Comparison of ENCODE assay signal across 15 cellular contexts in the genomic region with DNA sequence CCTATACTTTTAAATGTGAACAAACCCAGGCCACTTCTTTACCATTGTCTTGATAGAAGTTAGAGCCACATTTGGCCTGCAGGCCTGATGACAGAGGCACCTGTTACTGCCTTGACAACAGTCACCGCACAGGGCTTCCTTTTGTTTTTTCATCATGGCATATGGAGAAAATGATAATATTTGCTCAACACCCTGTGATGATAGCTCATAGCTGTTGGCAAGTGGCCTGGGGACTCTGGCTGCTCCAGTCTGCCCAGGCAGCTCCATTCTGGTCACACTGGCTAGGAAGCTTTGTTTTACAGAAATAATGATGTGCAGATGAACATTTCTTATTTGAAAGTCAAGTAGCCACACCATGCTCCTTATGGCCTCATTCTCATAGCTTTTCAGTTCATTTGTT.
A peak's percentile ranks its signal among the peaks of the same experiment; 100 is the strongest.
DNase-seq lines count a peak whose midpoint lies in the region; ATAC-seq, FAIRE-seq and TF ChIP-seq lines count a peak whose summit lies in the region.
"Had no signal": no experiment of that assay in that cellular context is flagged by ENCODE, and none has a peak within 500 bp of the region (broad histone marks: within the 10 kb centered on the region; RNA-seq: fewer than 3 reads in every experiment).

No MANE protein-coding gene starts in this region.

- DNase-seq in activated CD4-positive, alpha-beta T cell treated with anti-CD3 and anti-CD28 coated beads, Interleukin-2, amount 10 ng/mL, durations not matched to agents 7 days and 5 days, result no peak
- no peak for DNase-seq in activated CD4-positive, alpha-beta T cell treated with anti-CD3 and anti-CD28 coated beads, Interleukin-2, amount 50 U/mL, for 1 hour
- DNase-seq in NCI-H2196 (lab: John Stamatoyannopoulos, UW; ENCODE audit: unreplicated experiment), result peak; percentile 77
- no peak for DNase-seq in activated T-helper 1 cell treated with anti-CD3 and anti-CD28 coated beads, Interleukin-12 subunit alpha, Interleukin-12 subunit beta, Interleukin-2, Interleukin-4 antibody, amounts not matched to agents 30 ng/mL and 10 ng/mL and 1 ng/mL, durations not matched to agents 14 hours and 24 hours and 36 hours (ENCODE audit: low spot score)
- peak in 4 of 6 donors; percentile 13 to 37 (median 26) for DNase-seq in pancreas
- no peak for DNase-seq in endothelial cell (ENCODE audit: low spot score)
- DNase-seq in neural progenitor cell (ENCODE audit: low spot score), result no peak
- no peak for DNase-seq in activated CD4-positive, CD25-positive, alpha-beta regulatory T cell treated with anti-CD3 and anti-CD28 coated beads, Interleukin-2, amount 50 U/mL, for 72 hours
- DNase-seq: ACHN, activated B cell treated with CpG ODN at 0.5 μM for 24 hours, foreskin melanocyte, kidney, naive B cell, upper lobe of right lung had no signal

- H3K4me1 ChIP-seq in pancreas (peaks cover 0 to 11% (median 8%) of the 10 kb centered on the region in 3 donors), neural progenitor cell (no peaks in the 10 kb centered on the region)

- H3K4me3 ChIP-seq in pancreas (no peak overlapping the region), neural progenitor cell (no peak overlapping the region)
- H3K4me3 ChIP-seq: coronary artery, upper lobe of right lung had no signal

- WGBS in pancreas, 2 donors, result 30 to 31% methylated on average over 1 of the region's 1 CpG

- ATAC-seq in pancreas, result peak; percentile 56 to 86 (median 82)
- ATAC-seq: upper lobe of right lung had no signal

- H3K27me3 Mint-ChIP-seq in activated CD4-positive, alpha-beta T cell treated with anti-CD3 and anti-CD28 coated beads, Interleukin-2, amount 10 ng/mL, durations not matched to agents 7 days and 5 days, result no peaks in the 10 kb centered on the region
- H3K27me3 Mint-ChIP-seq in activated T-helper 1 cell treated with anti-CD3 and anti-CD28 coated beads, Interleukin-12 subunit alpha, Interleukin-12 subunit beta, Interleukin-2, Interleukin-4 antibody, amounts not matched to agents 30 ng/mL and 10 ng/mL and 1 ng/mL, durations not matched to agents 14 hours and 24 hours and 36 hours (ENCODE audit: insufficient read depth), result no peaks in the 10 kb centered on the region
- H3K27me3 Mint-ChIP-seq in endothelial cell (ENCODE audit: unreplicated experiment), result peaks cover 1% of the 10 kb centered on the region
- H3K27me3 Mint-ChIP-seq in neural progenitor cell (ENCODE audit: insufficient read depth, low read depth), result no peaks in the 10 kb centered on the region
- H3K27me3 Mint-ChIP-seq: activated B cell treated with CpG ODN at 0.5 μM for 24 hours, naive B cell had no signal

- TF ChIP-seq CTCF in pancreas (IDR thresholded peaks at IDR 0.05) (no peak), endothelial cell (IDR thresholded peaks at IDR 0.05; ENCODE audit: unreplicated experiment) (no peak), neural progenitor cell (IDR thresholded peaks at IDR 0.05) (no peak)

- H3K9me3 Mint-ChIP-seq in activated CD4-positive, alpha-beta T cell treated with anti-CD3 and anti-CD28 coated beads, Interleukin-2, amount 10 ng/mL, durations not matched to agents 7 days and 5 days, result peaks cover 8% of the 10 kb centered on the region
- peaks cover 15% of the 10 kb centered on the region for H3K9me3 Mint-ChIP-seq in activated T-helper 1 cell treated with anti-CD3 and anti-CD28 coated beads, Interleukin-12 subunit alpha, Interleukin-12 subunit beta, Interleukin-2, Interleukin-4 antibody, amounts not matched to agents 30 ng/mL and 10 ng/mL and 1 ng/mL, durations not matched to agents 14 hours and 24 hours and 36 hours
- no peaks in the 10 kb centered on the region for H3K9me3 Mint-ChIP-seq in endothelial cell (ENCODE audit: unreplicated experiment)
- no peaks in the 10 kb centered on the region for H3K9me3 Mint-ChIP-seq in neural progenitor cell
- H3K9me3 Mint-ChIP-seq: activated B cell treated with CpG ODN at 0.5 μM for 24 hours had no signal

- H3K9me3 ChIP-seq in pancreas, result no peaks in the 10 kb centered on the region
- H3K9me3 ChIP-seq in neural progenitor cell (ENCODE audit: low read depth), result no peaks in the 10 kb centered on the region
- H3K9me3 ChIP-seq: upper lobe of right lung had no signal

- no peak for FAIRE-seq in pancreas (lab: Jason Lieb, UNC)
- FAIRE-seq: kidney had no signal

- H3K9ac ChIP-seq in neural progenitor cell, result no peak overlapping the region

- no peaks in the 10 kb centered on the region for H4K20me1 ChIP-seq in neural progenitor cell (ENCODE audit: low read depth)

- no peak overlapping the region for H3K27ac ChIP-seq in pancreas
- no peak overlapping the region for H3K27ac ChIP-seq in neural progenitor cell
- H3K27ac ChIP-seq: coronary artery, upper lobe of right lung had no signal

- no peak overlapping the region for H3K4me2 ChIP-seq in neural progenitor cell

- H3K79me2 ChIP-seq in neural progenitor cell (ENCODE audit: low read depth), result no peaks in the 10 kb centered on the region

- POLR2A ChIA-PET in activated CD4-positive, alpha-beta T cell treated with anti-CD3 and anti-CD28 coated beads, Interleukin-2, amount 10 ng/mL, durations not matched to agents 7 days and 5 days (lab: Charles Lee), result no interaction called here

- CTCF ChIA-PET in activated CD4-positive, alpha-beta T cell treated with anti-CD3 and anti-CD28 coated beads, Interleukin-2, amount 10 ng/mL, durations not matched to agents 7 days and 5 days (lab: Charles Lee), result interaction anchor here (0.7 to 2.3 kb wide), 2 partner anchors 11 to 393 kb away, joined by 4 to 11 read pairs; no protein-coding TSS in a partner anchor

- peaks cover 92% of the 10 kb centered on the region for H3K4me1 Mint-ChIP-seq in activated CD4-positive, alpha-beta T cell treated with anti-CD3 and anti-CD28 coated beads, Interleukin-2, amount 10 ng/mL, durations not matched to agents 7 days and 5 days
- peaks cover 90% of the 10 kb centered on the region for H3K4me1 Mint-ChIP-seq in activated T-helper 1 cell treated with anti-CD3 and anti-CD28 coated beads, Interleukin-12 subunit alpha, Interleukin-12 subunit beta, Interleukin-2, Interleukin-4 antibody, amounts not matched to agents 30 ng/mL and 10 ng/mL and 1 ng/mL, durations not matched to agents 14 hours and 24 hours and 36 hours (ENCODE audit: low read depth)
- H3K4me1 Mint-ChIP-seq in endothelial cell (ENCODE audit: unreplicated experiment) (peaks cover 25% of the 10 kb centered on the region), neural progenitor cell (no peaks in the 10 kb centered on the region)

- intact Hi-C loops in activated T-helper 1 cell treated with anti-CD3 and anti-CD28 coated beads, Interleukin-12 subunit alpha, Interleukin-12 subunit beta, Interleukin-2, Interleukin-4 antibody, amounts not matched to agents 30 ng/mL and 10 ng/mL and 1 ng/mL, durations not matched to agents 14 hours and 24 hours and 36 hours (cut with micrococcal nuclease), result loop anchor here (2.0 kb wide), 2 partner anchors 182 to 730 kb away; a partner anchor contains a TSS
- intact Hi-C loops in pancreas (cut with DNase I), result no loop called here

- H3F3A ChIP-seq in neural progenitor cell (ENCODE audit: low read depth), result no peaks in the 10 kb centered on the region

- H3K27ac Mint-ChIP-seq in activated CD4-positive, alpha-beta T cell treated with anti-CD3 and anti-CD28 coated beads, Interleukin-2, amount 10 ng/mL, durations not matched to agents 7 days and 5 days, result peak overlapping the region; percentile 2
- peak overlapping the region; percentile 26 for H3K27ac Mint-ChIP-seq in activated T-helper 1 cell treated with anti-CD3 and anti-CD28 coated beads, Interleukin-12 subunit alpha, Interleukin-12 subunit beta, Interleukin-2, Interleukin-4 antibody, amounts not matched to agents 30 ng/mL and 10 ng/mL and 1 ng/mL, durations not matched to agents 14 hours and 24 hours and 36 hours
- H3K27ac Mint-ChIP-seq in endothelial cell (ENCODE audit: unreplicated experiment), result no peak overlapping the region
- H3K27ac Mint-ChIP-seq in neural progenitor cell, result no peak overlapping the region
- H3K27ac Mint-ChIP-seq: activated B cell treated with CpG ODN at 0.5 μM for 24 hours had no signal

- no peak overlapping the region for H2AFZ ChIP-seq in neural progenitor cell (replicated peaks)

- no peaks in the 10 kb centered on the region for H3K36me3 ChIP-seq in pancreas
- H3K36me3 ChIP-seq in neural progenitor cell, result no peaks in the 10 kb centered on the region
- H3K36me3 ChIP-seq: upper lobe of right lung had no signal

- no peaks in the 10 kb centered on the region for H3K27me3 ChIP-seq in pancreas
- no peaks in the 10 kb centered on the region for H3K27me3 ChIP-seq in neural progenitor cell
- H3K27me3 ChIP-seq: upper lobe of right lung had no signal

- no peak overlapping the region for H3K4me3 Mint-ChIP-seq in activated CD4-positive, alpha-beta T cell treated with anti-CD3 and anti-CD28 coated beads, Interleukin-2, amount 10 ng/mL, durations not matched to agents 7 days and 5 days
- H3K4me3 Mint-ChIP-seq in activated T-helper 1 cell treated with anti-CD3 and anti-CD28 coated beads, Interleukin-12 subunit alpha, Interleukin-12 subunit beta, Interleukin-2, Interleukin-4 antibody, amounts not matched to agents 30 ng/mL and 10 ng/mL and 1 ng/mL, durations not matched to agents 14 hours and 24 hours and 36 hours, result peak overlapping the region; percentile 17
- H3K4me3 Mint-ChIP-seq in endothelial cell (ENCODE audit: unreplicated experiment) (no peak overlapping the region), neural progenitor cell (no peak overlapping the region)
- H3K4me3 Mint-ChIP-seq: activated B cell treated with CpG ODN at 0.5 μM for 24 hours, naive B cell had no signal

- H3K36me3 Mint-ChIP-seq in activated CD4-positive, alpha-beta T cell treated with anti-CD3 and anti-CD28 coated beads, Interleukin-2, amount 10 ng/mL, durations not matched to agents 7 days and 5 days (ENCODE audit: low read depth), result peaks cover 81% of the 10 kb centered on the region
- H3K36me3 Mint-ChIP-seq in activated T-helper 1 cell treated with anti-CD3 and anti-CD28 coated beads, Interleukin-12 subunit alpha, Interleukin-12 subunit beta, Interleukin-2, Interleukin-4 antibody, amounts not matched to agents 30 ng/mL and 10 ng/mL and 1 ng/mL, durations not matched to agents 14 hours and 24 hours and 36 hours (ENCODE audit: low read depth), result peaks cover 49% of the 10 kb centered on the region
- H3K36me3 Mint-ChIP-seq in endothelial cell (ENCODE audit: low read depth, unreplicated experiment) (peaks cover 4% of the 10 kb centered on the region), neural progenitor cell (peaks cover 6% of the 10 kb centered on the region)

Comparison
In these comparisons a context has a peak if more than half of its experiments do, and no peak if none do; other contexts are left out.
1. DNase-seq: peak in NCI-H2196 (single experiment) and pancreas (4 of 6); none in activated CD4-positive, alpha-beta T cell treated with anti-CD3 and anti-CD28 coated beads, Interleukin-2, amount 10 ng/mL, durations not matched to agents 7 days and 5 days (single experiment), activated CD4-positive, alpha-beta T cell treated with anti-CD3 and anti-CD28 coated beads, Interleukin-2, amount 50 U/mL, for 1 hour (single experiment), activated T-helper 1 cell treated with anti-CD3 and anti-CD28 coated beads, Interleukin-12 subunit alpha, Interleukin-12 subunit beta, Interleukin-2, Interleukin-4 antibody, amounts not matched to agents 30 ng/mL and 10 ng/mL and 1 ng/mL, durations not matched to agents 14 hours and 24 hours and 36 hours (single experiment), endothelial cell (single experiment), neural progenitor cell (single experiment) and activated CD4-positive, CD25-positive, alpha-beta regulatory T cell treated with anti-CD3 and anti-CD28 coated beads, Interleukin-2, amount 50 U/mL, for 72 hours (single experiment).
2. H3K27ac Mint-ChIP-seq: peak in activated CD4-positive, alpha-beta T cell treated with anti-CD3 and anti-CD28 coated beads, Interleukin-2, amount 10 ng/mL, durations not matched to agents 7 days and 5 days (single experiment) and activated T-helper 1 cell treated with anti-CD3 and anti-CD28 coated beads, Interleukin-12 subunit alpha, Interleukin-12 subunit beta, Interleukin-2, Interleukin-4 antibody, amounts not matched to agents 30 ng/mL and 10 ng/mL and 1 ng/mL, durations not matched to agents 14 hours and 24 hours and 36 hours (single experiment); none in endothelial cell (single experiment) and neural progenitor cell (single experiment).